In genomic region chr15:83068054-83068453, GRCh38 we compare ENCODE assay signal across 11 cellular contexts. TPM values are rescaled to one million over a fixed set of nuclear protein-coding genes. Genes with fewer than 3 reads are reported as not detected.
DNase-seq lines count a peak whose midpoint lies in the region; ATAC-seq and TF ChIP-seq lines count a peak whose summit lies in the region.
"Had no signal": no experiment of that assay in that cellular context is flagged by ENCODE, and none has a peak within 500 bp of the region (broad histone marks: within the 10 kb centered on the region; RNA-seq: fewer than 3 reads in every experiment).

No MANE protein-coding gene starts in this region.

- H2AFZ ChIP-seq in MM.1S (ENCODE audit: low read length) (peak overlapping the region; percentile 88), neuron (ENCODE audit: low read depth, low read length) (peak overlapping the region; percentile 55)

- H3K4me2 ChIP-seq in BLaER1 treated with 17β-estradiol and CSF1 and Interleukin-3, amounts not matched to agents 10 nM and 100 nM: peak overlapping the region in 9 of 11 experiments; percentile 80 to 95 (median 86); a peak in 14 of 22 replicates
- no peak overlapping the region for H3K4me2 ChIP-seq in MM.1S (ENCODE audit: low read depth, low read length)

- intact Hi-C loops in colonic mucosa (cut with DNase I): loop anchor here (5.0 kb wide), 2 partner anchors 56 to 139 kb away; partner anchors contain the start of genes C15orf40 and HDGFL3

- no peak for TF ChIP-seq CTCF in MM.1S (IDR thresholded peaks at IDR 0.05; ENCODE audit: low read length)
- no peak for TF ChIP-seq CTCF in colonic mucosa (IDR thresholded peaks at IDR 0.05)

- H3K4me1 ChIP-seq in BLaER1 treated with 17β-estradiol and CSF1 and Interleukin-3, amounts not matched to agents 10 nM and 100 nM: peaks cover 26 to 37% (median 34%) of the 10 kb centered on the region in 10 experiments
- H3K4me1 ChIP-seq in MM.1S (ENCODE audit: low read length) (peaks cover 21% of the 10 kb centered on the region), colonic mucosa (peaks cover 15% of the 10 kb centered on the region), neuron (ENCODE audit: insufficient read depth, low read length) (peaks cover 19% of the 10 kb centered on the region)

- H3K27ac ChIP-seq in BLaER1 treated with 17β-estradiol and CSF1 and Interleukin-3, amounts not matched to agents 10 nM and 100 nM: peak overlapping the region in 7 of 11 experiments; percentile 92 to 98 (median 97); a peak in 10 of 22 replicates
- no peak overlapping the region for H3K27ac ChIP-seq in MM.1S (ENCODE audit: low read length)
- peak overlapping the region; percentile 97 for H3K27ac ChIP-seq in colonic mucosa

- peaks cover 39% of the 10 kb centered on the region for H3K79me2 ChIP-seq in MM.1S (ENCODE audit: low read length)

- DNase-seq in MM.1S (no peak), colonic mucosa (no peak), NCI-H1930 (lab: John Stamatoyannopoulos, UW) (no peak), pons (ENCODE audit: low spot score) (no peak), SIG-M5 (lab: John Stamatoyannopoulos, UW) (no peak)
- DNase-seq: activated CD4-positive, CD25-positive, alpha-beta regulatory T cell; islet precursor cell; NCI-H2107 had no signal

- peaks cover 0 to 8% (median 0%) of the 10 kb centered on the region in 11 experiments; a peak in 4 of 22 replicates for H3K36me3 ChIP-seq in BLaER1 treated with 17β-estradiol and CSF1 and Interleukin-3, amounts not matched to agents 10 nM and 100 nM
- H3K36me3 ChIP-seq in MM.1S (replicated peaks; ENCODE audit: insufficient read depth, low read length) (no peaks in the 10 kb centered on the region), colonic mucosa (no peaks in the 10 kb centered on the region), neuron (ENCODE audit: insufficient read depth, low read length) (peaks cover 6% of the 10 kb centered on the region)

- H3K9me2 ChIP-seq in MM.1S (replicated peaks; ENCODE audit: insufficient read depth, low read length): no peaks in the 10 kb centered on the region

- H3K27me3 ChIP-seq in BLaER1 treated with 17β-estradiol and CSF1 and Interleukin-3, amounts not matched to agents 10 nM and 100 nM: no peaks in the 10 kb centered on the region
- H3K27me3 ChIP-seq in MM.1S (replicated peaks; ENCODE audit: insufficient read depth, low read length) (no peaks in the 10 kb centered on the region), colonic mucosa (no peaks in the 10 kb centered on the region), neuron (ENCODE audit: insufficient read depth, low read length) (no peaks in the 10 kb centered on the region)

- H3K9me3 ChIP-seq in BLaER1 treated with 17β-estradiol and CSF1 and Interleukin-3, amounts not matched to agents 10 nM and 100 nM (replicated peaks in 1 of 11): peaks cover 10 to 27% (median 19%) of the 10 kb centered on the region in 11 experiments
- H3K9me3 ChIP-seq in MM.1S (replicated peaks; ENCODE audit: insufficient read depth, low read length) (no peaks in the 10 kb centered on the region), colonic mucosa (no peaks in the 10 kb centered on the region), neuron (ENCODE audit: low read length) (no peaks in the 10 kb centered on the region)

- ATAC-seq in GM21390 (IDR thresholded peaks at IDR 0.05; ENCODE audit: unreplicated experiment): no peak

- 0 out of 20 replicates have a peak overlapping the region, but pooled peaks of 1 of the 10 experiments have one; percentile 89 for H3K4me3 ChIP-seq in BLaER1 treated with 17β-estradiol and CSF1 and Interleukin-3, amounts not matched to agents 10 nM and 100 nM
- H3K4me3 ChIP-seq in MM.1S (ENCODE audit: low read length) (no peak overlapping the region), colonic mucosa (no peak overlapping the region), neuron (ENCODE audit: low read length) (no peak overlapping the region)

- peaks cover 8% of the 10 kb centered on the region; the same call in 1 of the 2 replicates for H3F3A ChIP-seq in MM.1S (ENCODE audit: insufficient read depth, low read length)

- H4K20me1 ChIP-seq in BLaER1 treated with 17β-estradiol and CSF1 and Interleukin-3, amounts not matched to agents 10 nM and 100 nM: peaks cover 18 to 36% (median 32%) of the 10 kb centered on the region in 11 experiments; a peak in 21 of 22 replicates
- H4K20me1 ChIP-seq in MM.1S (ENCODE audit: insufficient read depth, low read length): peaks cover 9% of the 10 kb centered on the region; the same call in 1 of the 2 replicates

- H3K9ac ChIP-seq in BLaER1 treated with 17β-estradiol and CSF1 and Interleukin-3, amounts not matched to agents 10 nM and 100 nM: peak overlapping the region in 3 of 11 experiments; percentile 97 to 99 (median 98); a peak in 2 of 22 replicates
- H3K9ac ChIP-seq in MM.1S (ENCODE audit: low read length): no peak overlapping the region
- H3K9ac ChIP-seq in colonic mucosa (ENCODE audit: low read depth in 2 of 2, low read length in 2 of 2): no peak overlapping the region

RNA-seq across cellular contexts. Expression of gene BTBD1, which starts 1.0 kb away (rescaled TPM):
- total RNA-seq in colonic mucosa: 10 to 100 TPM; 56.7 to 63.6 TPM

RNA-seq across cellular contexts. Expression of gene TM6SF1, which starts 39.4 kb away (rescaled TPM):
- 1 to 10 TPM in 1 of 2 donors, under 1 TPM in 1; 0.62 to 1.5 TPM for total RNA-seq in colonic mucosa

RNA-seq across cellular contexts. Expression of gene C15orf40, which starts 56.6 kb away (rescaled TPM):
- total RNA-seq in colonic mucosa: 10 to 100 TPM; 19.0 to 22.7 TPM
